Comparison of ENCODE assay signal across 9 cellular contexts in the genomic region with DNA sequence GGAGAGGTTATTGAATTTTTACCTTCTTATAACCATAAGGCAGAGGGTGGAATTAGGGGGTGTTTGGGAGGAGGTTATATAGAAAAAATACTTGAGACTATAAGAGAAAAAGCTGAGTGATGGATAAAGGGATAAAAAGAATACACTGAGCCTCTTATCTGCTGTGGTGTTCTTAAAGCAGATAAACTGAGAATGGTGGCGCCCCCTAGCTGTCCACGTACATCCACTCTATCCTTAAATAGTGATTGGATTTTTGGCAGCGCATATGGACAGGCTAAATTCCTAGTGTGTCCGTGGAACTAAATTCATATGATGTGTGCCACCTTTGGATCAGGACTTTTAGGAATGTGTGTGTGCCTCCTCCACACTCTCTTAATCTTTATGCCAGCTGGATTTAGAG.
DNase-seq lines count a peak whose midpoint lies in the region; ATAC-seq, FAIRE-seq and TF ChIP-seq lines count a peak whose summit lies in the region.
"Had no signal": no experiment of that assay in that cellular context is flagged by ENCODE, and none has a peak within 500 bp of the region (broad histone marks: within the 10 kb centered on the region; RNA-seq: fewer than 3 reads in every experiment).

No MANE protein-coding gene starts in this region.

- peak; percentile 61 for DNase-seq in DMS 273 (lab: John Stamatoyannopoulos, UW; ENCODE audit: unreplicated experiment)
- DNase-seq in DMS 273 treated with DMSO at 0.1 percent for 48 hours (lab: John Stamatoyannopoulos, UW): no peak
- peak; percentile 26 for DNase-seq in MV-4-11 (lab: John Stamatoyannopoulos, UW)
- peak; percentile 42 for DNase-seq in activated naive CD4-positive, alpha-beta T cell treated with anti-CD3 and anti-CD28 coated beads, Interleukin-2, amount 50 U/mL, for 16 hours
- DNase-seq in lung (ENCODE audit: low spot score): peak; percentile 31
- DNase-seq in frontal cortex (ENCODE audit: low spot score in 2 of 2): no peak
- DNase-seq in NCI-H1417 treated with DMSO at 0.1 percent for 48 hours (lab: John Stamatoyannopoulos, UW): no peak

- no peak for FAIRE-seq in frontal cortex (lab: Jason Lieb, UNC)
- FAIRE-seq: A204.1 had no signal

- no peaks in the 10 kb centered on the region for H3K9me3 ChIP-seq in lung (ENCODE audit: control insufficient read depth in 2 of 2, insufficient read depth in 1 of 2, low read length in 1 of 2)

- no peak overlapping the region for H3K4me3 ChIP-seq in lung

- ATAC-seq in lung (ENCODE audit: insufficient read depth, low FRiP score): no peak
- no peak for ATAC-seq in GM18870 (IDR thresholded peaks at IDR 0.05; ENCODE audit: unreplicated experiment)

- no peak for TF ChIP-seq CTCF in lung (IDR thresholded peaks at IDR 0.05; ENCODE audit: control extremely low read depth, extremely low read depth)

- H3K4me1 ChIP-seq in lung (ENCODE audit: control insufficient read depth in 2 of 2, insufficient read depth in 2 of 2, low read length in 2 of 2): no peaks in the 10 kb centered on the region

- 75 to 85% methylated on average over 4 of the region's 4 CpGs for WGBS in lung, 2 donors

- no peaks in the 10 kb centered on the region for H3K27me3 ChIP-seq in lung (ENCODE audit: control insufficient read depth, insufficient read depth)

- no peaks in the 10 kb centered on the region for H3K36me3 ChIP-seq in lung (ENCODE audit: control insufficient read depth in 2 of 2, insufficient read depth in 2 of 2, low read length in 2 of 2)

- no peak overlapping the region for H3K27ac ChIP-seq in lung (ENCODE audit: low read depth in 1 of 2, low read length in 1 of 2)

Comparison
In these comparisons a context has a peak if more than half of its experiments do, and no peak if none do; other contexts are left out.
1. DNase-seq: peak in DMS 273 (single experiment), MV-4-11 (single experiment), activated naive CD4-positive, alpha-beta T cell treated with anti-CD3 and anti-CD28 coated beads, Interleukin-2, amount 50 U/mL, for 16 hours (single experiment) and lung (single experiment); none in DMS 273 treated with DMSO at 0.1 percent for 48 hours (single experiment), frontal cortex (0 of 2) and NCI-H1417 treated with DMSO at 0.1 percent for 48 hours (single experiment).